In the genomic region with DNA sequence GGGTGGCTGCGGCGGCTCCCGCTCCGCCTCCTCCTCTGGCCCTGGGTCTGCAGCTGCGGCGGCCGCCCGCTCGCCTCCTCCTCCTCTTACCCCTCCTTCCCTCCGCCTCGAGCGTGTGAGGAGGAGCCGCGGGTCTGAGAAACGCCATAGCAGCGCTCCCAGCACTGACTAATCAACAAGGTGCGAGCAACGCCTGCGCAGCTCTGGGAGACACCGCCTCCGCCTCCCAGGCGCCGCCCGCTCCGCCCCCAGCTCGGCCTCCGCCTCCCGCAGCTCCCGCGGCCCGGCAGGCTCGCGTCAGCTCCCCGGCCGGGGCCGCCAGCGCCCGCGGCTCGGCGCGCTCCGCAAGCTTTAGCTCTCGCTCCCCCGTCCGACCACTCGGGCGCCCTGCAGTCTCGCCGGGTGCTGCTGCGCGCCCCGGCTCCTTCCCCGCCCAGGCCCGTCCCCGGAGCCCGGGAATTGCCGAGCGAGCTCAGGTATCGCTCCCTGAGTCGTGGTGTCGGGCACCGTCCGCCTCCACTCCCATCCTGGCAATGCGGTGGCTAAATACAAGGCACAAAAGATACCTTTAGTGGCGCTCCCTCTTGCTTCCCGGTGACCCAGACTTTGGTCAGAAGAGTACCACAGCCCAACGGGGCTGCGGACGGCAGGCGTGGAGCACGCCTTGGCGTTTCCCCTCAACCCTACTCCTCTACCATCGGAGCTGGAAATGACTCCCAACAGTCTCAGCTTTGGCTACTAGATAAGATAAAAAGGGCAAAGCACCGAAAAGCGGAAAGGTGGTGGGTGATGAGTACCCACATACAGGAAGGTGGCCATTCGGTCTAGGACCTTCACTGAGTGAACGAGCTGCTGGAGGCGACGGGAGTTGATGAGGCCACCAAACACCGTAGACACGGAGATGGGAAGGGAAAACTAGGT, we compare ENCODE assay signal across 8 cellular contexts. TPM values are rescaled to one million over a fixed set of nuclear protein-coding genes. Genes with fewer than 3 reads are reported as not detected.
A peak's percentile ranks its signal among the peaks of the same experiment; 100 is the strongest.
DNase-seq lines count a peak whose midpoint lies in the region; ATAC-seq and TF ChIP-seq lines count a peak whose summit lies in the region.

TSS of gene GAREM1 (minus strand) at position 170 of the 921 bp plus-strand sequence. CDS start 454 bp downstream, outside the sequence.

- intact Hi-C loops in left ventricle myocardium superior (cut with micrococcal nuclease) (loop anchor here (5.0 kb wide), 2 partner anchors 184 to 199 kb away; no protein-coding TSS in a partner anchor), psoas muscle (cut with DNase I) (loop anchor here (2.0 to 10.0 kb wide), 8 partner anchors 61 to 376 kb away; partner anchors contain the start of gene RNF138 (in 1 of the 2))

- peak; percentile 77 for TF ChIP-seq CTCF in GM13976 (IDR thresholded peaks at IDR 0.05; ENCODE audit: borderline replicate concordance, control extremely low read depth, extremely low read depth, insufficient read depth, missing control alignments)
- TF ChIP-seq CTCF in psoas muscle (IDR thresholded peaks at IDR 0.05) = peak; percentile 89

- peaks cover 13% of the 10 kb centered on the region for H3K4me1 ChIP-seq in psoas muscle
- H3K4me1 ChIP-seq in urinary bladder (ENCODE audit: insufficient read depth) = no peaks in the 10 kb centered on the region

- H3K4me3 ChIP-seq in psoas muscle (peak within 1 kb of the TSS; percentile 78), urinary bladder (ENCODE audit: low read depth, low read length) (peak within 1 kb of the TSS; percentile 94)

- H3K27ac ChIP-seq in psoas muscle (peak within 1 kb of the TSS; percentile 79), urinary bladder (ENCODE audit: low read depth) (peak within 1 kb of the TSS; percentile 82)

- ATAC-seq in HG02852 (IDR thresholded peaks at IDR 0.05; ENCODE audit: unreplicated experiment) (peak; percentile 96), left ventricle myocardium superior (peak; percentile 97), psoas muscle (peak; percentile 93 to 97 (median 96))

- H3K9me3 ChIP-seq in psoas muscle = no peaks in the 10 kb centered on the region

- peak; percentile 90 for DNase-seq in GM13976 (ENCODE audit: low spot score)
- DNase-seq in NCI-H1436 treated with DMSO at 0.1 percent for 48 hours (lab: John Stamatoyannopoulos, UW) = peak; percentile 83
- DNase-seq in T-helper 1 cell = peak; percentile 49 to 84 (median 58)
- peak; percentile 52 to 97 (median 92) for DNase-seq in amygdala (lab: John Stamatoyannopoulos, UW)
- peak; percentile 97 for DNase-seq in left ventricle myocardium superior
- peak; percentile 95 to 98 for DNase-seq in psoas muscle

- no peaks in the 10 kb centered on the region for H3K36me3 ChIP-seq in psoas muscle (ENCODE audit: insufficient read depth in 1 of 2, low read depth in 1 of 2)
- H3K36me3 ChIP-seq in urinary bladder (ENCODE audit: insufficient read depth) = no peaks in the 10 kb centered on the region

- H3K27me3 ChIP-seq in psoas muscle (ENCODE audit: insufficient read depth in 3 of 3, low read length in 2 of 3) = no peaks in the 10 kb centered on the region

- in situ Hi-C loops in GM13976 (cut with MboI; ENCODE audit: low sequenced_read_pairs, unreplicated experiment) = no loop called here

- WGBS in psoas muscle, 3 donors = 1 to 2% (median 1%) methylated on average over 63 to 82 of the region's 82 CpGs
- WGBS in urinary bladder = under 1% methylated on average over 82 of the region's 82 CpGs

RNA-seq across cellular contexts. Expression of gene GAREM1, which starts in this region (rescaled TPM):
- total RNA-seq in left ventricle myocardium superior (20.8 TPM), psoas muscle (10 to 100 TPM in 1 of 4 donors, 1 to 10 TPM in 3; 7.2 to 10.3 (median 9.5) TPM), urinary bladder (15.9 TPM)
- polyA plus RNA-seq in psoas muscle (1 to 10 TPM; 2.3 to 3.4 (median 2.4) TPM), urinary bladder (3.8 TPM)

Comparison
In these comparisons a context has a peak if more than half of its experiments do, and no peak if none do; other contexts are left out.
1. Peak in every context shown above with its lines: DNase-seq, ATAC-seq, H3K4me3 ChIP-seq and H3K27ac ChIP-seq.